18 cellular contexts compared by ENCODE assay signal in the genomic region with DNA sequence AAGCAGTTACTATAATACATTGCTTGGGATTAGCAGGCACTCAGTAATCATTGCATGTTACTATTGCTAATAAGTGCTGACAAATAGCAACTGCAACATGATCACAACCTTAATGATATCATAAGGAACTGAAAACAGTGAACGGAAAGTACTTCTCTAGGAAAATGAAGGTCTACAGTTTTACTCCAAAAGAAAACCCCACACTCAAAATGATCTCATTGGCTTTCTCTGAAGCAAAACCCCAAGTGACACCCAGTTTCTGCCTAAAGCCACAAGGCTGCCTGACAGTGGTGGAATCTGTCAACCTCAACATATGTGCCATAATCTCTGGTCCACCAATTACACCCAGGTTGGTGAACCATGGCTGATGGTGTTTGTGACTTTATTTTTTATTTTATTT.
DNase-seq lines count a peak whose midpoint lies in the region; ATAC-seq, FAIRE-seq and TF ChIP-seq lines count a peak whose summit lies in the region.
"Had no signal": no experiment of that assay in that cellular context is flagged by ENCODE, and none has a peak within 500 bp of the region (broad histone marks: within the 10 kb centered on the region; RNA-seq: fewer than 3 reads in every experiment).

No MANE protein-coding gene starts in this region.

- H3K27ac ChIP-seq in KMS-11: no peak overlapping the region; the same call in 1 of the 2 replicates
- no peak overlapping the region for H3K27ac ChIP-seq in coronary artery
- H3K27ac ChIP-seq: neutrophil had no signal

- H3K79me2 ChIP-seq in KMS-11 (ENCODE audit: insufficient read depth, low read depth): no peaks in the 10 kb centered on the region

- H3K4me2 ChIP-seq in KMS-11: peak overlapping the region; percentile 29; the same call in 1 of the 2 replicates

- peak overlapping the region; percentile 39 for H3K27ac Mint-ChIP-seq in activated naive CD8-positive, alpha-beta T cell treated with anti-CD3 and anti-CD28 coated beads, Interleukin-2, amount 10 ng/mL, durations not matched to agents 7 days and 5 days
- H3K27ac Mint-ChIP-seq in activated naive CD8-positive, alpha-beta T cell treated with anti-CD3 and anti-CD28 coated beads for 36 hours: no peak overlapping the region

- no peaks in the 10 kb centered on the region for H3K36me3 ChIP-seq in KMS-11 (ENCODE audit: insufficient read depth)
- H3K36me3 ChIP-seq: neutrophil had no signal

- ATAC-seq in activated naive CD8-positive, alpha-beta T cell treated with anti-CD3 and anti-CD28 coated beads, Interleukin-2, amount 10 ng/mL, durations not matched to agents 7 days and 5 days (ENCODE audit: low read depth): peak; percentile 56
- peak; percentile 78 for ATAC-seq in HG02642 (IDR thresholded peaks at IDR 0.05; ENCODE audit: poor library complexity, unreplicated experiment)
- ATAC-seq: esophagus mucosa had no signal

- no peak overlapping the region for H2AFZ ChIP-seq in KMS-11 (ENCODE audit: low read depth)

- peaks cover 13% of the 10 kb centered on the region for H3K4me1 Mint-ChIP-seq in activated naive CD8-positive, alpha-beta T cell treated with anti-CD3 and anti-CD28 coated beads, Interleukin-2, amount 10 ng/mL, durations not matched to agents 7 days and 5 days
- H3K4me1 Mint-ChIP-seq in activated naive CD8-positive, alpha-beta T cell treated with anti-CD3 and anti-CD28 coated beads for 36 hours: peaks cover 5% of the 10 kb centered on the region

- no peak for DNase-seq in activated naive CD8-positive, alpha-beta T cell treated with anti-CD3 and anti-CD28 coated beads, Interleukin-2, amount 10 ng/mL, durations not matched to agents 7 days and 5 days
- DNase-seq in activated naive CD8-positive, alpha-beta T cell treated with anti-CD3 and anti-CD28 coated beads for 36 hours: no peak
- DNase-seq in coronary artery (ENCODE audit: low spot score) (no peak), GDM1 (lab: John Stamatoyannopoulos, UW) (no peak), NCI-H2081 treated with DMSO at 0.1 percent for 48 hours (lab: John Stamatoyannopoulos, UW) (no peak), RCC 7860 (ENCODE audit: low spot score) (no peak)
- DNase-seq: DMS153, hypothalamus, MM.1S, NCI-H226, trophoblast cell had no signal

- no peak for TF ChIP-seq CTCF in KMS-11 (conservative IDR thresholded peaks at IDR 0.05; ENCODE audit: low read depth, low read length)
- no peak for TF ChIP-seq CTCF in coronary artery (IDR thresholded peaks at IDR 0.05)

- no peaks in the 10 kb centered on the region for H3K27me3 ChIP-seq in KMS-11 (ENCODE audit: insufficient read depth, low read depth)
- H3K27me3 ChIP-seq: neutrophil had no signal

- POLR2A ChIA-PET in activated naive CD8-positive, alpha-beta T cell treated with anti-CD3 and anti-CD28 coated beads, Interleukin-2, amount 10 ng/mL, durations not matched to agents 7 days and 5 days (lab: Charles Lee): no interaction called here

- no peaks in the 10 kb centered on the region for H3K27me3 Mint-ChIP-seq in activated naive CD8-positive, alpha-beta T cell treated with anti-CD3 and anti-CD28 coated beads, Interleukin-2, amount 10 ng/mL, durations not matched to agents 7 days and 5 days
- no peaks in the 10 kb centered on the region for H3K27me3 Mint-ChIP-seq in activated naive CD8-positive, alpha-beta T cell treated with anti-CD3 and anti-CD28 coated beads for 36 hours

- peaks cover 8% of the 10 kb centered on the region for H3K9me3 Mint-ChIP-seq in activated naive CD8-positive, alpha-beta T cell treated with anti-CD3 and anti-CD28 coated beads, Interleukin-2, amount 10 ng/mL, durations not matched to agents 7 days and 5 days
- peaks cover 4% of the 10 kb centered on the region for H3K9me3 Mint-ChIP-seq in activated naive CD8-positive, alpha-beta T cell treated with anti-CD3 and anti-CD28 coated beads for 36 hours

- H3K4me3 ChIP-seq in KMS-11 (IDR thresholded peaks at IDR 0.05; ENCODE audit: insufficient read depth, low read depth, low read length) (no peak overlapping the region), coronary artery (no peak overlapping the region)
- H3K4me3 ChIP-seq: lung had no signal

- peaks cover 2% of the 10 kb centered on the region for H3K36me3 Mint-ChIP-seq in activated naive CD8-positive, alpha-beta T cell treated with anti-CD3 and anti-CD28 coated beads, Interleukin-2, amount 10 ng/mL, durations not matched to agents 7 days and 5 days
- H3K36me3 Mint-ChIP-seq in activated naive CD8-positive, alpha-beta T cell treated with anti-CD3 and anti-CD28 coated beads for 36 hours: no peaks in the 10 kb centered on the region

- FAIRE-seq in RCC 7860 (lab: Jason Lieb, UNC): no peak
- FAIRE-seq: GM12892, H1 had no signal

- no peak overlapping the region for H3K9ac ChIP-seq in KMS-11

- peaks cover 32% of the 10 kb centered on the region for H3K4me1 ChIP-seq in KMS-11 (ENCODE audit: low read depth, poor library complexity, severe bottlenecking)

- no peaks in the 10 kb centered on the region for H4K20me1 ChIP-seq in KMS-11 (ENCODE audit: insufficient read depth)

- peak overlapping the region; percentile 43 for H3K4me3 Mint-ChIP-seq in activated naive CD8-positive, alpha-beta T cell treated with anti-CD3 and anti-CD28 coated beads, Interleukin-2, amount 10 ng/mL, durations not matched to agents 7 days and 5 days
- H3K4me3 Mint-ChIP-seq in activated naive CD8-positive, alpha-beta T cell treated with anti-CD3 and anti-CD28 coated beads for 36 hours: no peak overlapping the region
